ENCODE assay signal across 1 cellular context in genomic region chr12:48678561-48679185, GRCh38.
TF ChIP-seq lines count a peak whose summit lies in the region.

No MANE protein-coding gene starts in this region.

TF ChIP-seq in WTC11, 78 proteins besides CTCF, POLR2A, EP300 and RAD21 (continued from another document):
- no peak for TF ChIP-seq ATF2 (CRISPR knock-in tag; IDR thresholded peaks at IDR 0.05; ENCODE audit: borderline replicate concordance, low read depth)
- no peak for TF ChIP-seq TP53 (CRISPR knock-in tag; IDR thresholded peaks at IDR 0.05)
- TF ChIP-seq MYBL2 (CRISPR knock-in tag; IDR thresholded peaks at IDR 0.05): no peak
- TF ChIP-seq SP1 (CRISPR knock-in tag; conservative IDR thresholded peaks at IDR 0.05): no peak
- TF ChIP-seq ZNF281 (CRISPR knock-in tag; IDR thresholded peaks at IDR 0.05): no peak
- no peak for TF ChIP-seq ZNF232 (CRISPR knock-in tag; IDR thresholded peaks at IDR 0.05)
- TF ChIP-seq ZBTB43 (CRISPR knock-in tag; IDR thresholded peaks at IDR 0.05): no peak
- no peak for TF ChIP-seq AFF4 (CRISPR knock-in tag; IDR thresholded peaks at IDR 0.05; ENCODE audit: borderline replicate concordance)
- TF ChIP-seq ZNF138 (CRISPR knock-in tag; conservative IDR thresholded peaks at IDR 0.05): no peak
- no peak for TF ChIP-seq ZSCAN18 (CRISPR knock-in tag; IDR thresholded peaks at IDR 0.05)
- TF ChIP-seq CDX4 (CRISPR knock-in tag; IDR thresholded peaks at IDR 0.05; ENCODE audit: borderline replicate concordance): no peak
- TF ChIP-seq USF1 (CRISPR knock-in tag; IDR thresholded peaks at IDR 0.05): no peak
- TF ChIP-seq GRHL2 (CRISPR knock-in tag; IDR thresholded peaks at IDR 0.05; ENCODE audit: insufficient replicate concordance, severe bottlenecking): no peak
- TF ChIP-seq PRDM15 (CRISPR knock-in tag; IDR thresholded peaks at IDR 0.05): no peak
